In genomic region chr10:35324196-35324595, GRCh38 we compare ENCODE assay signal across 1 cellular context.
TF ChIP-seq lines count a peak whose summit lies in the region.

No MANE protein-coding gene starts in this region.

TF ChIP-seq in IMR-90, 13 proteins besides CTCF, POLR2A, EP300 and RAD21 (continued from another document):
- TF ChIP-seq MAZ (IDR thresholded peaks at IDR 0.05; ENCODE audit: borderline replicate concordance, low read depth, low read length) (no peak), SMC3 (IDR thresholded peaks at IDR 0.05; ENCODE audit: low read depth, low read length) (0 out of 2 replicates have a peak, but pooled peaks have one; percentile 5), USF2 (IDR thresholded peaks at IDR 0.05; ENCODE audit: low read depth, low read length) (no peak)
